Comparison of ENCODE assay signal across 19 cellular contexts in genomic region chr7:139808846-139809442, GRCh38.
DNase-seq lines count a peak whose midpoint lies in the region; ATAC-seq and TF ChIP-seq lines count a peak whose summit lies in the region.
"Had no signal": no experiment of that assay in that cellular context is flagged by ENCODE, and none has a peak within 500 bp of the region (broad histone marks: within the 10 kb centered on the region; RNA-seq: fewer than 3 reads in every experiment).

No MANE protein-coding gene starts in this region.

- peaks cover 5% of the 10 kb centered on the region for H3K36me3 Mint-ChIP-seq in memory B cell

- peaks cover 2% of the 10 kb centered on the region for H3K4me1 Mint-ChIP-seq in memory B cell
- H3K4me1 Mint-ChIP-seq: CD4-positive, alpha-beta memory T cell had no signal

- peaks cover 8% of the 10 kb centered on the region for H3K27me3 Mint-ChIP-seq in memory B cell

- TF ChIP-seq CTCF in HEK293 (tag by site-specific recombination; IDR thresholded peaks at IDR 0.05) (no peak), epithelial cell of esophagus (IDR thresholded peaks at IDR 0.05; ENCODE audit: insufficient read depth, low read depth, low read length, missing control alignments) (no peak)

- peak; percentile 70 for DNase-seq in epithelial cell of esophagus (ENCODE audit: low read depth)
- DNase-seq in memory B cell (ENCODE audit: low spot score in 2 of 2): no peak
- DNase-seq in glomerular visceral epithelial cell (ENCODE audit: extremely low spot score): no peak
- DNase-seq: 8988T; ACHN; AML-193; BE2C; C1 segment of cervical spinal cord; Calu3; CD4-positive, alpha-beta memory T cell; COR-L47; DMS79 treated with DMSO at 0.1 percent for 48 hours; GF-D8; GM23248; H9 had no signal

- POLR2A ChIA-PET in HEK293 (lab: Yijun Ruan, JAX): no interaction called here

- H3K36me3 ChIP-seq in HEK293 (ENCODE audit: control insufficient read depth in 2 of 2, insufficient read depth in 1 of 2, low read length in 2 of 2): no peaks in the 10 kb centered on the region
- H3K36me3 ChIP-seq: BE2C had no signal

- peak overlapping the region; percentile 14 for H3K27ac Mint-ChIP-seq in memory B cell
- H3K27ac Mint-ChIP-seq: CD4-positive, alpha-beta memory T cell; H9 had no signal

- H3K27ac ChIP-seq in HEK293 (ENCODE audit: extremely low read depth, low read depth, low read length): no peak overlapping the region
- H3K27ac ChIP-seq: A549, GM23248 had no signal

- no peak overlapping the region for H3K4me3 Mint-ChIP-seq in memory B cell
- H3K4me3 Mint-ChIP-seq: CD4-positive, alpha-beta memory T cell; H9 had no signal

- H3K9me3 ChIP-seq in HEK293 (ENCODE audit: control insufficient read depth, insufficient read depth, low read depth, low read length): no peaks in the 10 kb centered on the region
- H3K9me3 ChIP-seq: BE2C had no signal

- H3K4me3 ChIP-seq in HEK293 (ENCODE audit: low read depth, low read length): no peak overlapping the region
- H3K4me3 ChIP-seq in epithelial cell of esophagus (ENCODE audit: low read length): no peak overlapping the region
- H3K4me3 ChIP-seq: A549, GM23248 had no signal

- ATAC-seq in memory B cell (ENCODE audit: low read depth) (no peak), GM19467 (IDR thresholded peaks at IDR 0.05; ENCODE audit: unreplicated experiment) (no peak), GM21529 (IDR thresholded peaks at IDR 0.05; ENCODE audit: unreplicated experiment) (no peak)
- ATAC-seq: A549 had no signal

- H3K9me3 Mint-ChIP-seq in memory B cell: peaks cover 1% of the 10 kb centered on the region

- no peaks in the 10 kb centered on the region for H3K4me1 ChIP-seq in HEK293 (ENCODE audit: control insufficient read depth, insufficient read depth, low read length)
- H3K4me1 ChIP-seq: A549, BE2C had no signal

- CTCF ChIA-PET in HEK293 (lab: Yijun Ruan, JAX): no interaction called here

TF ChIP-seq in HEK293, 187 proteins besides CTCF, POLR2A, EP300 and RAD21:
- TF ChIP-seq ZNF366 (tag by site-specific recombination; conservative IDR thresholded peaks at IDR 0.05) (0 out of 2 replicates have a peak, but pooled peaks have one; percentile 30), OSR2 (tag by site-specific recombination; IDR thresholded peaks at IDR 0.05) (no peak), ZFP41 (tag by site-specific recombination; IDR thresholded peaks at IDR 0.05; ENCODE audit: borderline replicate concordance) (no peak), GLIS1 (tag by site-specific recombination; IDR thresholded peaks at IDR 0.05) (no peak)
